Comparison of ENCODE assay signal across 31 cellular contexts in the genomic region with DNA sequence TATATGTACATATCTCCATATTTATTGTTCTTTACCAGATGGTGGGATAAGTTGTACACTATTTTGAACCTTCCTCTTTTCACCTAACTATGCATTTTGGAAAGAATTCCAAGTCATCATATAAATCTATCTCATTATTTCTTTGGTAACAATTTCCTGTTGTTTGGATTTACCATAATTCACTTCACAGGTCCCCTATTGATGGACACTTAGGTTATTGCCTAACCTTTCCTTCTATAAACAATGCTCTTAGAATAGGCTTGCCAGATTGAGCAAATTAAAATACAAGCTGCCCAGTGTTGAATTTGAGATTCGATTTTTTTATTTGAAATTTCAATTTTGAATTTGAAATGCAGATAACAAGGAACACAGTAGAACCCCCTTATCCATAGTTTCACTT.
"Had no signal": no experiment of that assay in that cellular context is flagged by ENCODE, and none has a peak within 500 bp of the region (broad histone marks: within the 10 kb centered on the region; RNA-seq: fewer than 3 reads in every experiment).

No MANE protein-coding gene starts in this region.

- H3K36me3 ChIP-seq: adrenal gland, breast epithelium, cardiac muscle cell, colonic mucosa, gastrocnemius medialis had no signal

- H3K27ac ChIP-seq: adrenal gland, body of pancreas, breast epithelium, cardiac muscle cell, colonic mucosa, dorsolateral prefrontal cortex, gastrocnemius medialis had no signal

- ATAC-seq: activated CD4-positive, alpha-beta T cell treated with anti-CD3 and anti-CD28 coated beads for 36 hours; activated CD8-positive, alpha-beta memory T cell treated with anti-CD3 and anti-CD28 coated beads, Interleukin-2, amount 10 ng/mL, durations not matched to agents 7 days and 5 days; activated CD8-positive, alpha-beta T cell treated with anti-CD3 and anti-CD28 coated beads, Interleukin-2, amount 10 ng/mL, durations not matched to agents 7 days and 5 days; activated naive CD8-positive, alpha-beta T cell treated with anti-CD3 and anti-CD28 coated beads, Interleukin-2, amount 50 U/mL, for 24 hours; body of pancreas; esophagus mucosa; gastrocnemius medialis had no signal

- H3K9me3 ChIP-seq: adrenal gland, body of pancreas, breast epithelium, colonic mucosa, gastrocnemius medialis had no signal

- DNase-seq: activated CD4-positive, alpha-beta memory T cell treated with anti-CD3 and anti-CD28 coated beads for 36 hours; activated CD4-positive, alpha-beta T cell treated with anti-CD3 and anti-CD28 coated beads for 36 hours; activated CD4-positive, alpha-beta T cell treated with anti-CD3 and anti-CD28 coated beads, Interleukin-2, amount 10 ng/mL, durations not matched to agents 24 days and 14 days; activated CD4-positive, CD25-positive, alpha-beta regulatory T cell; activated CD4-positive, CD25-positive, alpha-beta regulatory T cell treated with anti-CD3 and anti-CD28 coated beads, Interleukin-2, amount 50 U/mL, for 72 hours; activated CD8-positive, alpha-beta memory T cell treated with anti-CD3 and anti-CD28 coated beads, Interleukin-2, amount 10 ng/mL, durations not matched to agents 7 days and 5 days; activated CD8-positive, alpha-beta memory T cell treated with anti-CD3 and anti-CD28 coated beads, Interleukin-2, amount 50 U/mL, for 4 hours; activated CD8-positive, alpha-beta T cell treated with anti-CD3 and anti-CD28 coated beads, Interleukin-2, amount 10 ng/mL, durations not matched to agents 7 days and 5 days; activated effector memory CD4-positive, alpha-beta T cell treated with anti-CD3 and anti-CD28 coated beads, Interleukin-2, amount 50 U/mL, for 16 hours; activated naive CD4-positive, alpha-beta T cell treated with anti-CD3 and anti-CD28 coated beads for 36 hours; activated naive CD8-positive, alpha-beta T cell treated with anti-CD3 and anti-CD28 coated beads for 36 hours; activated naive CD8-positive, alpha-beta T cell treated with anti-CD3 and anti-CD28 coated beads, Interleukin-2, amount 50 U/mL, for 24 hours; activated T-cell treated with anti-CD3 and anti-CD28 coated beads, Interleukin-2, amount 50 U/mL, for 1 hour; activated T-cell treated with anti-CD3 and anti-CD28 coated beads, Interleukin-2, amount 50 U/mL, for 48 hours; adrenal gland; amygdala; aorta; body of pancreas; central memory CD4-positive, alpha-beta T cell; cerebellar nuclear complex; colonic mucosa; dorsolateral prefrontal cortex; effector memory CD4-positive, alpha-beta T cell; endodermal cell; foreskin fibroblast; gastrocnemius medialis; glutamatergic neuron; T-helper 2 cell had no signal

- H3K4me3 ChIP-seq: adrenal gland, body of pancreas, breast epithelium, cardiac muscle cell, colonic mucosa, dorsolateral prefrontal cortex, gastrocnemius medialis had no signal

- H3K27me3 ChIP-seq: adrenal gland, body of pancreas, breast epithelium, cardiac muscle cell, colonic mucosa, dorsolateral prefrontal cortex, gastrocnemius medialis had no signal
